ENCODE assay signal across 8 cellular contexts in the genomic region with DNA sequence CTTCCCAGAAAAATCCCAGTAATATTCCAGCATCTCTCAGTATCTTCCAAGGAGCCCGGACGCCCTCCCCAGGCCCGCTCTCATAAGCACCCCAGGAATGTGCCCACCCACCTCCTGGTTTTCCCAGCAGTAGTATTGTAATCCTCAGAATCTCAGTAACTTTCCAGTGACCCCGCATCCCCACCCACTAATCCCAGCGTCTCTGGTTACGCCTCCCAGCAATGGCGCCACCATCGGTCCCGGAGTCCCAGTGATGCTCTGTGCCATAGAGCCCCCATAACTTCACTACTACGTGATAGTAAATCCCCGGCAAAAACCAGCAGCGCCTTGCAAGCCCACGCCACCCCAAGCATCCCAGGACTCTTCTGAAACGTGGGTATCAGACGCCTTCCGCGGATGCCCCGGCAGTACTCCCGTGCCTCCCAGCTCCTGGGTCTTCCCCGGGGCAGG. TPM values are rescaled to one million over a fixed set of nuclear protein-coding genes. Genes with fewer than 3 reads are reported as not detected.
DNase-seq lines count a peak whose midpoint lies in the region; ATAC-seq, FAIRE-seq and TF ChIP-seq lines count a peak whose summit lies in the region.

No MANE protein-coding gene starts in this region.

- no peak overlapping the region for H2AK5ac ChIP-seq in IMR-90 (ENCODE audit: low read depth, low read length)

- peaks cover 8 to 16% of the 10 kb centered on the region in 2 experiments; a peak in 2 of 4 replicates for H3K79me1 ChIP-seq in IMR-90 (ENCODE audit: low read depth in 1 of 2, low read length in 2 of 2)

- no peak overlapping the region for H2BK15ac ChIP-seq in IMR-90 (ENCODE audit: low read depth, low read length)

- intact Hi-C loops in IMR-90 (cut with micrococcal nuclease): loop anchor here (1.0 to 5.0 kb wide), 2 partner anchors 137 to 180 kb away; no protein-coding TSS in a partner anchor
- intact Hi-C loops in HepG2 (cut with micrococcal nuclease; ENCODE audit: unreplicated experiment): no loop called here

- no peaks in the 10 kb centered on the region for H3K79me2 ChIP-seq in HepG2 (ENCODE audit: insufficient read depth, low read length)

- peaks cover 7% of the 10 kb centered on the region for H3K9me1 ChIP-seq in IMR-90 (ENCODE audit: insufficient read depth, low read length)

- CTCF ChIA-PET in IMR-90 (lab: Yijun Ruan, JAX): interaction anchor here (0.5 to 1.9 kb wide), 4 partner anchors 15 to 204 kb away, joined by 3 to 9 read pairs (median 4); no protein-coding TSS in a partner anchor
- CTCF ChIA-PET in HepG2 (lab: Yijun Ruan, JAX; ENCODE audit: low intra/inter-chr PET ratio, low total read pairs): no interaction called here

- in situ Hi-C loops in IMR-90 (cut with MboI; ENCODE audit: low sequenced_read_pairs) (no loop called here), HepG2 (cut with HindIII; ENCODE audit: extremely low pct_ligation_motif_present, low pct_unique_long_range_greater_than_20kb) (no loop called here)

- peak overlapping the region; percentile 21; the same call in 1 of the 2 replicates for H3K18ac ChIP-seq in IMR-90 (ENCODE audit: low read depth, low read length)

- peak in 1 of 2 experiments; percentile 47; a peak in 1 of 4 replicates for TF ChIP-seq EP300 in HepG2 (IDR thresholded peaks at IDR 0.05; ENCODE audit: low read depth in 2 of 2, low read length in 2 of 2)
- no peak for TF ChIP-seq EP300 in HepG2 (CRISPR knock-in tag; IDR thresholded peaks at IDR 0.05; ENCODE audit: borderline replicate concordance)

- peak overlapping the region; percentile 21; the same call in 1 of the 2 replicates for H4K91ac ChIP-seq in IMR-90 (ENCODE audit: insufficient read depth, low read depth, low read length)

- POLR2A ChIA-PET in IMR-90 (lab: Charles Lee; ENCODE audit: unreplicated experiment): no interaction called here
- POLR2A ChIA-PET in HepG2 (lab: Yijun Ruan, JAX): interaction anchor here (1.4 to 2.1 kb wide), 3 partner anchors 12 to 61 kb away, joined by 3 to 13 read pairs (median 4); a partner anchor contains a TSS

- H3K4me3 ChIP-seq in IMR-90 (ENCODE audit: insufficient read depth, low read depth, low read length) (peak overlapping the region; percentile 55), duodenal mucosa (ENCODE audit: low read depth in 1 of 2, low read length in 2 of 2) (peak overlapping the region; percentile 98), HepG2 (replicated peaks in 1 of 3; ENCODE audit: insufficient read depth in 1 of 3, low read depth in 2 of 3, low read length in 3 of 3) (peak overlapping the region; percentile 91 to 97 (median 94))

- BruUV-seq in IMR-90 (replicated peaks; lab: Mats Ljungman, UMichigan): no TSS peak
- TSS peak; percentile 78 for BruUV-seq in HepG2 (replicated peaks; lab: Mats Ljungman, UMichigan)

- H2AFZ ChIP-seq in IMR-90 (replicated peaks; ENCODE audit: low read length, poor library complexity) (peak overlapping the region; percentile 92), HepG2 (ENCODE audit: low read length) (no peak overlapping the region)

- H3K23ac ChIP-seq in IMR-90 (ENCODE audit: low read depth, low read length): 0 out of 2 replicates have a peak overlapping the region, but pooled peaks have one; percentile 14

- peak overlapping the region; percentile 50 to 51; a peak in 2 of 4 replicates for H4K8ac ChIP-seq in IMR-90 (ENCODE audit: low read depth in 2 of 2, low read length in 2 of 2)

- peak overlapping the region; percentile 38 for H3K14ac ChIP-seq in IMR-90 (replicated peaks; ENCODE audit: low read depth, low read length)

- peak; percentile 39 for FAIRE-seq in HepG2 (lab: Jason Lieb, UNC)

- H4K20me1 ChIP-seq in IMR-90 (ENCODE audit: insufficient read depth, low read length) (no peaks in the 10 kb centered on the region), HepG2 (ENCODE audit: insufficient read depth, low read length) (no peaks in the 10 kb centered on the region)

- H3K9me3 ChIP-seq in IMR-90 (ENCODE audit: control insufficient read depth, insufficient read depth, low read length): no peaks in the 10 kb centered on the region
- H3K9me3 ChIP-seq in duodenal mucosa (ENCODE audit: control insufficient read depth in 1 of 2, low read length in 2 of 2): no peaks in the 10 kb centered on the region
- no peaks in the 10 kb centered on the region for H3K9me3 ChIP-seq in HepG2 (ENCODE audit: low read length)

- peak overlapping the region; percentile 86 for H3K4ac ChIP-seq in IMR-90 (ENCODE audit: low read depth, low read length)

- H4K5ac ChIP-seq in IMR-90 (ENCODE audit: low read depth, low read length): peak overlapping the region; percentile 70

- H3K27me3 ChIP-seq in IMR-90 (ENCODE audit: control insufficient read depth, insufficient read depth, low read length): no peaks in the 10 kb centered on the region
- no peaks in the 10 kb centered on the region for H3K27me3 ChIP-seq in duodenal mucosa (ENCODE audit: control insufficient read depth in 1 of 2, insufficient read depth in 2 of 2, low read length in 2 of 2)
- H3K27me3 ChIP-seq in HepG2 (ENCODE audit: control insufficient read depth in 1 of 2, insufficient read depth in 2 of 2, low read length in 2 of 2): no peaks in the 10 kb centered on the region; a peak in 1 of 5 replicates

- peak; percentile 60 for TF ChIP-seq CTCF in IMR-90 (conservative IDR thresholded peaks at IDR 0.05; ENCODE audit: low read depth, low read length)
- peak; percentile 52 for TF ChIP-seq CTCF in HepG2 (CRISPR knock-in tag; IDR thresholded peaks at IDR 0.05)

- H2BK120ac ChIP-seq in IMR-90 (ENCODE audit: low read depth, low read length): no peak overlapping the region

- TF ChIP-seq POLR2A in IMR-90 (IDR thresholded peaks at IDR 0.05; ENCODE audit: low read depth, low read length) (no peak), HepG2 (IDR thresholded peaks at IDR 0.05; ENCODE audit: insufficient read depth in 1 of 2, low read depth in 2 of 2, low read length in 2 of 2) (no peak)

- H3K56ac ChIP-seq in IMR-90 (ENCODE audit: extremely low read depth, insufficient read depth, low read length): peak overlapping the region; percentile 56

- H3K27ac ChIP-seq in IMR-90 (ENCODE audit: insufficient read depth, low read length) (peak overlapping the region; percentile 83), duodenal mucosa (ENCODE audit: low read depth, low read length) (peak overlapping the region; percentile 95), HepG2 (ENCODE audit: extremely low read length, insufficient read depth, low read length) (peak overlapping the region; percentile 84)

- H3K4me1 ChIP-seq in IMR-90 (ENCODE audit: control insufficient read depth, insufficient read depth, low read length): peaks cover 10% of the 10 kb centered on the region
- peaks cover 4 to 15% of the 10 kb centered on the region in 2 donors for H3K4me1 ChIP-seq in duodenal mucosa (ENCODE audit: control insufficient read depth in 1 of 2, insufficient read depth in 2 of 2, low read length in 2 of 2)
- H3K4me1 ChIP-seq in HepG2 (ENCODE audit: insufficient read depth, low read length): peaks cover 14% of the 10 kb centered on the region

- peak overlapping the region; percentile 97 for H2AK9ac ChIP-seq in IMR-90 (replicated peaks; ENCODE audit: low read depth, low read length, poor library complexity)

- dilution Hi-C loops in IMR-90 (cut with HindIII; ENCODE audit: low sequenced_read_pairs, unreplicated experiment): no loop called here

- H3K36me3 ChIP-seq in IMR-90 (ENCODE audit: control insufficient read depth, insufficient read depth, low read length) (peaks cover 5% of the 10 kb centered on the region; the same call in 1 of the 2 replicates), duodenal mucosa (ENCODE audit: control insufficient read depth in 1 of 2, insufficient read depth in 2 of 2, low read length in 2 of 2) (peaks cover 6 to 11% of the 10 kb centered on the region in 2 donors), HepG2 (replicated peaks in 1 of 2; ENCODE audit: control insufficient read depth in 1 of 2, insufficient read depth in 2 of 2, low read length in 2 of 2) (peaks cover 0 to 4% of the 10 kb centered on the region in 2 experiments; a peak in 2 of 5 replicates)

- H2BK5ac ChIP-seq in IMR-90 (ENCODE audit: low read depth, low read length, poor library complexity, severe bottlenecking): peak overlapping the region; percentile 66

- WGBS in IMR-90 (ENCODE audit: extremely low coverage in 2 of 2, insufficient read length in 1 of 2), 2 experiments: 0% methylated on average over 6 of the region's 20 CpGs; no CpG with 5 or more reads in 1 of the 2 experiments
- 6% methylated on average over 16 of the region's 20 CpGs for whole genome bisulfite sequencing in HepG2 (ENCODE audit: low lambda C conversion rate)

- DNase-seq in NCI-H510A treated with DMSO at 0.1 percent for 48 hours (lab: John Stamatoyannopoulos, UW) (peak; percentile 25), NCI-H510A (lab: John Stamatoyannopoulos, UW) (no peak), IMR-90 (peak; percentile 87), UCSD-AML1 (lab: John Stamatoyannopoulos, UW; ENCODE audit: unreplicated experiment) (peak; percentile 45), HepG2 (ENCODE audit: low spot score) (peak; percentile 70)
- peak; percentile 52 to 58 for DNase-seq in stimulated activated CD4-positive, alpha-beta T cell treated with anti-CD3 and anti-CD28 coated beads, Interleukin-2, amount 100 ng/mL, for 24 hours

- no peak overlapping the region for H2BK20ac ChIP-seq in IMR-90 (ENCODE audit: low read depth, low read length)

- H3K4me2 ChIP-seq in IMR-90 (ENCODE audit: low read depth, low read length) (peak overlapping the region; percentile 94), HepG2 (ENCODE audit: low read depth, low read length) (peak overlapping the region; percentile 89)

- peak overlapping the region; percentile 36 for H3K9ac ChIP-seq in IMR-90 (ENCODE audit: low read depth, low read length)
- peak overlapping the region; percentile 83 to 88 for H3K9ac ChIP-seq in duodenal mucosa (ENCODE audit: low read depth in 1 of 2, low read length in 2 of 2)
- H3K9ac ChIP-seq in HepG2 (ENCODE audit: insufficient read depth, low read depth, low read length): peak overlapping the region; percentile 81

- TF ChIP-seq RAD21 in IMR-90 (IDR thresholded peaks at IDR 0.05; ENCODE audit: low read length) (peak; percentile 64), HepG2 (CRISPR knock-in tag; IDR thresholded peaks at IDR 0.05) (no peak)

- ATAC-seq in IMR-90 (ENCODE audit: low read depth) (peak; percentile 55), HepG2 (peak; percentile 75), GM19467 (IDR thresholded peaks at IDR 0.05; ENCODE audit: unreplicated experiment) (no peak)

RNA-seq across cellular contexts. Expression of a gene that starts 1.0 kb away (rescaled TPM):
- 17.9 and 20.0 TPM in 2 replicates for total RNA-seq in IMR-90 (2012; rRNA removed)
- 52.7 and 55.6 TPM in 2 replicates for polyA plus RNA-seq in IMR-90 (2012; rRNA removed)
- polyA plus RNA-seq in IMR-90 (2012; cell fraction: cytosol; rRNA removed): 58.3 and 81.7 TPM in 2 replicates
- 105 and 216 TPM in 2 replicates for polyA plus RNA-seq in IMR-90 (2012; cell fraction: nucleus; rRNA removed; ENCODE audit: low replicate concordance)
- total RNA-seq in HepG2 (2016; rRNA removed; fragmentation: Illumina TruSeq; extraction: Trizol): 11.1 and 28.2 TPM in 2 replicates
- 6.7 and 9.9 TPM in 2 replicates for total RNA-seq in HepG2 (2016; cell fraction: cytosol; rRNA removed; fragmentation: Illumina TruSeq; extraction: Trizol; ENCODE audit: low read depth)
- 7.3 and 24.9 TPM in 2 replicates for total RNA-seq in HepG2 (2016; cell fraction: insoluble cytoplasmic fraction; rRNA removed; fragmentation: Illumina TruSeq; extraction: Trizol)
- 9.5 and 10.2 TPM in 2 replicates for total RNA-seq in HepG2 (2016; cell fraction: membrane; rRNA removed; fragmentation: Illumina TruSeq; extraction: Trizol)
- 39.4 and 51.4 TPM in 2 replicates for total RNA-seq in HepG2 (2016; cell fraction: nucleus; rRNA removed; fragmentation: Illumina TruSeq; extraction: Trizol)
- 24.9 and 28.4 TPM in 2 replicates for polyA plus RNA-seq in HepG2 (2011; rRNA removed)
- 8.4 and 14.6 TPM in 2 replicates for polyA plus RNA-seq in HepG2 (2011; cell fraction: cytosol; rRNA removed)
- 192 and 272 TPM in 2 replicates for polyA plus RNA-seq in HepG2 (2011; cell fraction: nucleus; rRNA removed)
- polyA plus RNA-seq in HepG2 (2012): 22.0 and 47.4 TPM in 2 replicates
- 4.0 and 4.8 TPM in 2 replicates for polyA plus RNA-seq in HepG2 (2016; cell fraction: cytosol; fragmentation: Illumina TruSeq; extraction: Trizol; ENCODE audit: low read depth)
- 9.1 and 14.0 TPM in 2 replicates for polyA plus RNA-seq in HepG2 (2016; cell fraction: insoluble cytoplasmic fraction; fragmentation: Illumina TruSeq; extraction: Trizol; ENCODE audit: low read depth)
- 4.9 and 7.2 TPM in 2 replicates for polyA plus RNA-seq in HepG2 (2016; cell fraction: membrane; fragmentation: Illumina TruSeq; extraction: Trizol; ENCODE audit: low read depth)
- polyA plus RNA-seq in HepG2 (2016; cell fraction: nucleus; fragmentation: Illumina TruSeq; extraction: Trizol; ENCODE audit: insufficient read depth, low read depth): 115 and 120 TPM in 2 replicates
- polyA minus RNA-seq in HepG2 (2011; rRNA and poly(A)+ RNA removed; ENCODE audit: low replicate concordance): 20.0 and 49.5 TPM in 2 replicates
- 21.5 and 23.2 TPM in 2 replicates for polyA minus RNA-seq in HepG2 (2011; cell fraction: cytosol; rRNA and poly(A)+ RNA removed)
- 37.4 and 52.5 TPM in 2 replicates for polyA minus RNA-seq in HepG2 (2011; cell fraction: nucleus; rRNA and poly(A)+ RNA removed)

RNA-seq across cellular contexts. Expression of a gene that starts 12.1 kb away (rescaled TPM):
- 2.5 and 3.4 TPM in 2 replicates for total RNA-seq in IMR-90 (2012; rRNA removed)
- polyA plus RNA-seq in IMR-90 (2012; rRNA removed): 19.6 and 24.3 TPM in 2 replicates
- polyA plus RNA-seq in IMR-90 (2012; cell fraction: cytosol; rRNA removed): 13.9 and 26.7 TPM in 2 replicates
- polyA plus RNA-seq in IMR-90 (2012; cell fraction: nucleus; rRNA removed; ENCODE audit: low replicate concordance): 48.5 and 136 TPM in 2 replicates
- 1.9 and 3.4 TPM in 2 replicates for total RNA-seq in HepG2 (2016; rRNA removed; fragmentation: Illumina TruSeq; extraction: Trizol)
- total RNA-seq in HepG2 (2016; cell fraction: cytosol; rRNA removed; fragmentation: Illumina TruSeq; extraction: Trizol; ENCODE audit: low read depth): 3.4 and 4.1 TPM in 2 replicates
- total RNA-seq in HepG2 (2016; cell fraction: insoluble cytoplasmic fraction; rRNA removed; fragmentation: Illumina TruSeq; extraction: Trizol): 1.8 and 4.3 TPM in 2 replicates
- 2.4 and 3.4 TPM in 2 replicates for total RNA-seq in HepG2 (2016; cell fraction: membrane; rRNA removed; fragmentation: Illumina TruSeq; extraction: Trizol)
- total RNA-seq in HepG2 (2016; cell fraction: nucleus; rRNA removed; fragmentation: Illumina TruSeq; extraction: Trizol): 3.8 and 4.3 TPM in 2 replicates
- polyA plus RNA-seq in HepG2 (2011; rRNA removed): 11.6 and 15.7 TPM in 2 replicates
- 6.4 and 7.4 TPM in 2 replicates for polyA plus RNA-seq in HepG2 (2011; cell fraction: cytosol; rRNA removed)
- polyA plus RNA-seq in HepG2 (2011; cell fraction: nucleus; rRNA removed): 29.1 and 39.0 TPM in 2 replicates
- polyA plus RNA-seq in HepG2 (2012): 3.4 and 4.8 TPM in 2 replicates
- polyA plus RNA-seq in HepG2 (2016; cell fraction: cytosol; fragmentation: Illumina TruSeq; extraction: Trizol; ENCODE audit: low read depth): 2.3 and 3.2 TPM in 2 replicates
- 2.9 and 3.5 TPM in 2 replicates for polyA plus RNA-seq in HepG2 (2016; cell fraction: insoluble cytoplasmic fraction; fragmentation: Illumina TruSeq; extraction: Trizol; ENCODE audit: low read depth)
- polyA plus RNA-seq in HepG2 (2016; cell fraction: membrane; fragmentation: Illumina TruSeq; extraction: Trizol; ENCODE audit: low read depth): 3.3 and 3.4 TPM in 2 replicates
- 16.6 and 21.1 TPM in 2 replicates for polyA plus RNA-seq in HepG2 (2016; cell fraction: nucleus; fragmentation: Illumina TruSeq; extraction: Trizol; ENCODE audit: insufficient read depth, low read depth)
- polyA minus RNA-seq in HepG2 (2011; rRNA and poly(A)+ RNA removed; ENCODE audit: low replicate concordance): 19.2 and 110 TPM in 2 replicates
- polyA minus RNA-seq in HepG2 (2011; cell fraction: cytosol; rRNA and poly(A)+ RNA removed): 2.4 and 4.4 TPM in 2 replicates
- 4.8 and 5.9 TPM in 2 replicates for polyA minus RNA-seq in HepG2 (2011; cell fraction: nucleus; rRNA and poly(A)+ RNA removed)

RNA-seq across cellular contexts. Expression of a gene that starts 18.7 kb away (rescaled TPM):
- 5.4 and 9.2 TPM in 2 replicates for total RNA-seq in IMR-90 (2012; rRNA removed)
- 30.7 and 34.9 TPM in 2 replicates for polyA plus RNA-seq in IMR-90 (2012; rRNA removed)
- 43.8 and 60.5 TPM in 2 replicates for polyA plus RNA-seq in IMR-90 (2012; cell fraction: cytosol; rRNA removed)
- polyA plus RNA-seq in IMR-90 (2012; cell fraction: nucleus; rRNA removed; ENCODE audit: low replicate concordance): 19.3 and 34.2 TPM in 2 replicates
- 6.4 and 9.1 TPM in 2 replicates for total RNA-seq in HepG2 (2016; rRNA removed; fragmentation: Illumina TruSeq; extraction: Trizol)
- total RNA-seq in HepG2 (2016; cell fraction: cytosol; rRNA removed; fragmentation: Illumina TruSeq; extraction: Trizol; ENCODE audit: low read depth): 29.8 and 30.7 TPM in 2 replicates
- 7.4 and 8.8 TPM in 2 replicates for total RNA-seq in HepG2 (2016; cell fraction: insoluble cytoplasmic fraction; rRNA removed; fragmentation: Illumina TruSeq; extraction: Trizol)
- 40.6 and 43.0 TPM in 2 replicates for total RNA-seq in HepG2 (2016; cell fraction: membrane; rRNA removed; fragmentation: Illumina TruSeq; extraction: Trizol)
- 4.2 and 4.8 TPM in 2 replicates for total RNA-seq in HepG2 (2016; cell fraction: nucleus; rRNA removed; fragmentation: Illumina TruSeq; extraction: Trizol)
- polyA plus RNA-seq in HepG2 (2011; rRNA removed): 36.3 and 37.0 TPM in 2 replicates
- 27.2 and 34.8 TPM in 2 replicates for polyA plus RNA-seq in HepG2 (2011; cell fraction: cytosol; rRNA removed)
- polyA plus RNA-seq in HepG2 (2011; cell fraction: nucleus; rRNA removed): 16.8 and 18.8 TPM in 2 replicates
- 18.3 and 24.5 TPM in 2 replicates for polyA plus RNA-seq in HepG2 (2012)
- 89.1 and 102 TPM in 2 replicates for polyA plus RNA-seq in HepG2 (2016; cell fraction: cytosol; fragmentation: Illumina TruSeq; extraction: Trizol; ENCODE audit: low read depth)
- 21.6 and 26.7 TPM in 2 replicates for polyA plus RNA-seq in HepG2 (2016; cell fraction: insoluble cytoplasmic fraction; fragmentation: Illumina TruSeq; extraction: Trizol; ENCODE audit: low read depth)
- 106 and 124 TPM in 2 replicates for polyA plus RNA-seq in HepG2 (2016; cell fraction: membrane; fragmentation: Illumina TruSeq; extraction: Trizol; ENCODE audit: low read depth)
- 18.5 and 20.8 TPM in 2 replicates for polyA plus RNA-seq in HepG2 (2016; cell fraction: nucleus; fragmentation: Illumina TruSeq; extraction: Trizol; ENCODE audit: insufficient read depth, low read depth)
- polyA minus RNA-seq in HepG2 (2011; rRNA and poly(A)+ RNA removed; ENCODE audit: low replicate concordance): 17.5 and 24.9 TPM in 2 replicates
- 11.3 and 15.3 TPM in 2 replicates for polyA minus RNA-seq in HepG2 (2011; cell fraction: cytosol; rRNA and poly(A)+ RNA removed)
- 2.2 and 3.4 TPM in 2 replicates for polyA minus RNA-seq in HepG2 (2011; cell fraction: nucleus; rRNA and poly(A)+ RNA removed)

RNA-seq across cellular contexts. Expression of a gene that starts 45.7 kb away (rescaled TPM):
- total RNA-seq in IMR-90 (2012; rRNA removed) (0.72 and 1.1 TPM in 2 replicates), HepG2 (2016; rRNA removed; fragmentation: Illumina TruSeq; extraction: Trizol) (not detected in 2 replicates)
- polyA plus RNA-seq in IMR-90 (2012; rRNA removed) (1.7 and 1.9 TPM in 2 replicates), HepG2 (2011; rRNA removed) (not detected in 2 replicates)
- 2.8 and 3.6 TPM in 2 replicates for polyA plus RNA-seq in IMR-90 (2012; cell fraction: cytosol; rRNA removed)
- polyA plus RNA-seq in IMR-90 (2012; cell fraction: nucleus; rRNA removed; ENCODE audit: low replicate concordance): 0.76 and 2.7 TPM in 2 replicates
- not detected in 2 replicates for total RNA-seq in HepG2 (2016; cell fraction: cytosol; rRNA removed; fragmentation: Illumina TruSeq; extraction: Trizol; ENCODE audit: low read depth)
- total RNA-seq in HepG2 (2016; cell fraction: insoluble cytoplasmic fraction; rRNA removed; fragmentation: Illumina TruSeq; extraction: Trizol): not detected in 2 replicates
- total RNA-seq in HepG2 (2016; cell fraction: membrane; rRNA removed; fragmentation: Illumina TruSeq; extraction: Trizol): not detected in 2 replicates
- not detected in 2 replicates for total RNA-seq in HepG2 (2016; cell fraction: nucleus; rRNA removed; fragmentation: Illumina TruSeq; extraction: Trizol)
- 0.07 TPM in 1 of 2 replicates, not detected in the other for polyA plus RNA-seq in HepG2 (2011; cell fraction: cytosol; rRNA removed)
- polyA plus RNA-seq in HepG2 (2011; cell fraction: nucleus; rRNA removed): 0.12 and 0.16 TPM in 2 replicates
- not detected in 2 replicates for polyA plus RNA-seq in HepG2 (2012)
- polyA plus RNA-seq in HepG2 (2016; cell fraction: cytosol; fragmentation: Illumina TruSeq; extraction: Trizol; ENCODE audit: low read depth): not detected in 2 replicates
- polyA plus RNA-seq in HepG2 (2016; cell fraction: insoluble cytoplasmic fraction; fragmentation: Illumina TruSeq; extraction: Trizol; ENCODE audit: low read depth): not detected in 2 replicates
- polyA plus RNA-seq in HepG2 (2016; cell fraction: membrane; fragmentation: Illumina TruSeq; extraction: Trizol; ENCODE audit: low read depth): not detected in 2 replicates
- not detected in 2 replicates for polyA plus RNA-seq in HepG2 (2016; cell fraction: nucleus; fragmentation: Illumina TruSeq; extraction: Trizol; ENCODE audit: insufficient read depth, low read depth)
- 1.4 TPM in 1 of 2 replicates, not detected in the other for polyA minus RNA-seq in HepG2 (2011; rRNA and poly(A)+ RNA removed; ENCODE audit: low replicate concordance)
- not detected in 2 replicates for polyA minus RNA-seq in HepG2 (2011; cell fraction: cytosol; rRNA and poly(A)+ RNA removed)
- polyA minus RNA-seq in HepG2 (2011; cell fraction: nucleus; rRNA and poly(A)+ RNA removed): not detected in 2 replicates
